26 cellular contexts compared by ENCODE assay signal in genomic region chr16:77445321-77445720, GRCh38. TPM values are rescaled to one million over a fixed set of nuclear protein-coding genes. Genes with fewer than 3 reads are reported as not detected.
"Had no signal": no experiment of that assay in that cellular context is flagged by ENCODE, and none has a peak within 500 bp of the region (broad histone marks: within the 10 kb centered on the region; RNA-seq: fewer than 3 reads in every experiment).

No MANE protein-coding gene starts in this region.

- H3K27ac ChIP-seq: epithelial cell of prostate, esophagus squamous epithelium, gastrocnemius medialis, heart right ventricle, left lung, lower lobe of right lung had no signal

- H3K4me1 ChIP-seq: esophagus squamous epithelium, gastrocnemius medialis, left lung, lower lobe of right lung had no signal

- H3K9me3 ChIP-seq: esophagus squamous epithelium, gastrocnemius medialis, heart right ventricle, left lung, lower lobe of right lung, mucosa of descending colon had no signal

- H3K4me1 Mint-ChIP-seq: naive B cell; naive thymus-derived CD8-positive, alpha-beta T cell had no signal

- H3K36me3 ChIP-seq: esophagus squamous epithelium, gastrocnemius medialis, heart right ventricle, left lung, lower lobe of right lung had no signal

- H3K27me3 ChIP-seq: gastrocnemius medialis had no signal

- H3K27ac Mint-ChIP-seq: dendritic cell treated with granulocyte-macrophage colony-stimulating factor and Interleukin-4, amounts not matched to agents 40 ng/mL and 50 ng/mL, for 4 days; effector memory CD8-positive, alpha-beta T cell; endodermal cell; mesothelial cell of epicardium; naive B cell; naive thymus-derived CD8-positive, alpha-beta T cell had no signal

- H3K4me3 Mint-ChIP-seq: dendritic cell treated with granulocyte-macrophage colony-stimulating factor and Interleukin-4, amounts not matched to agents 40 ng/mL and 50 ng/mL, for 4 days; effector memory CD8-positive, alpha-beta T cell; endodermal cell; mesothelial cell of epicardium; naive B cell; naive thymus-derived CD8-positive, alpha-beta T cell had no signal

- H3K4me3 ChIP-seq: esophagus squamous epithelium, gastrocnemius medialis, heart right ventricle, left lung, lower lobe of right lung, mucosa of descending colon had no signal

- DNase-seq: cortex of kidney; effector CD8-positive, alpha-beta T cell; effector memory CD8-positive, alpha-beta T cell; endodermal cell; erythroblast; esophagus squamous epithelium; foreskin fibroblast; foreskin melanocyte; gastrocnemius medialis; glutamatergic neuron; head of caudate nucleus; heart right ventricle; hippocampal formation; left cardiac atrium; left lung; left ventricle myocardium superior; lower lobe of right lung; mesenchymal stem cell; mucosa of descending colon; naive B cell; naive thymus-derived CD8-positive, alpha-beta T cell had no signal

- H3K9me3 Mint-ChIP-seq: dendritic cell treated with granulocyte-macrophage colony-stimulating factor and Interleukin-4, amounts not matched to agents 40 ng/mL and 50 ng/mL, for 4 days; effector memory CD8-positive, alpha-beta T cell; endodermal cell; mesothelial cell of epicardium had no signal

- ATAC-seq: effector memory CD8-positive, alpha-beta T cell; esophagus mucosa; gastrocnemius medialis; heart right ventricle; left cardiac atrium; left lung; left ventricle myocardium superior; lower lobe of right lung; mucosa of descending colon; naive thymus-derived CD8-positive, alpha-beta T cell had no signal

- H3K36me3 Mint-ChIP-seq: mesothelial cell of epicardium; naive B cell; naive thymus-derived CD8-positive, alpha-beta T cell had no signal

RNA-seq across cellular contexts. Expression of gene ADAMTS18, which starts 10.5 kb away (rescaled TPM):
- total RNA-seq: esophagus mucosa; esophagus squamous epithelium; left ventricle myocardium superior; naive thymus-derived CD8-positive, alpha-beta T cell had no signal
- polyA plus RNA-seq: keratinocyte; naive thymus-derived CD8-positive, alpha-beta T cell had no signal
